ENCODE assay signal across 16 cellular contexts in the genomic region with DNA sequence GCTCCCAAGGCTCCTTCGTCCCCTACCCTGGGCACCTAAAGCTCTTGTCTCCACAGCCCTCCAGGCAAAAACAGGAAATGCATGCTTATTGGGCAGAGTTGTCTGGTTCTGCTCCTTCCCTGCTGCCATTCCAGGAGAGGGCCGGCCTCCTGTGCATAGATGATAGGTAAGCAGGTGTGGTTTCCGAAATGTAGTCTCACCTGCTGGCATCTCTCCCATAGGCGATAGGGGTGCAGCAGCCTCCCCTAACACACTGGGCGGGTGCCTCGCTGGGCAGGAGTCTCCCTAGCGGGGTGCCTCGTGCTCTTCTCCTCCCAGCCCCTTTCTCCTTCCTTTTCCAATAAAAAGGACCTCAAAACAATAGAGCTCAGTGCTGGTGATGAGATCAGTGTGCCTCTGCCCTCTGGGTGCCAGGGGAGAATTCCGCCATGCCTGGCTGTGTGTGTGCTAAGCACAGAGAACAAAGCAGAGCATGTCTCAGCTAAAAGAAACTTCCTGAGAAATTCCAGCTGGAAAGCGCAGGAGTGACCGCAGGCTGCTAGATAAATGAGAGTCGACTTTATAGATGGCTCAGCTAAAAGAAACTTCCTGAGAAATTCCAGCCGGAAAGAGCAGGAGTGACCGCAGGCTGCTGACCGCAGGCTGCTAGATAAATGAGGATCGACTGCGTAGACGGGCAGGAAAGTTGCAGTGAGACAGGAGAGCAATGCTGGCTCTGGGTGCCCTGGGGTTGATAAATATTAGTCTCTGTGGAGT. TPM values are rescaled to one million over a fixed set of nuclear protein-coding genes. Genes with fewer than 3 reads are reported as not detected.
DNase-seq lines count a peak whose midpoint lies in the region; ATAC-seq, FAIRE-seq and TF ChIP-seq lines count a peak whose summit lies in the region.
"Had no signal": no experiment of that assay in that cellular context is flagged by ENCODE, and none has a peak within 500 bp of the region (broad histone marks: within the 10 kb centered on the region; RNA-seq: fewer than 3 reads in every experiment).

No MANE protein-coding gene starts in this region.

- H3K9me3 ChIP-seq in left lung, result peaks cover 0 to 17% of the 10 kb centered on the region in 2 donors
- no peaks in the 10 kb centered on the region for H3K9me3 ChIP-seq in stomach smooth muscle (ENCODE audit: control insufficient read depth in 2 of 2, low read length in 2 of 2)
- H3K9me3 ChIP-seq: adrenal gland had no signal

- peak; percentile 53 for ATAC-seq in left lung
- ATAC-seq: activated CD8-positive, alpha-beta T cell treated with anti-CD3 and anti-CD28 coated beads, Interleukin-2, amount 10 ng/mL, durations not matched to agents 7 days and 5 days had no signal

- no peak overlapping the region for H3K4me3 ChIP-seq in astrocyte of the spinal cord (ENCODE audit: low read depth, low read length)
- H3K4me3 ChIP-seq in left lung, result no peak overlapping the region
- H3K4me3 ChIP-seq in stomach smooth muscle (ENCODE audit: low read length in 2 of 2), result peak overlapping the region in 1 of 2 donors; percentile 22
- H3K4me3 ChIP-seq: adrenal gland had no signal

- H3K27ac Mint-ChIP-seq in activated CD4-positive, alpha-beta memory T cell treated with anti-CD3 and anti-CD28 coated beads for 36 hours, result no peak overlapping the region
- H3K27ac Mint-ChIP-seq: activated CD8-positive, alpha-beta T cell treated with anti-CD3 and anti-CD28 coated beads, Interleukin-2, amount 10 ng/mL, durations not matched to agents 7 days and 5 days; activated T-helper 2 cell treated with anti-CD3 and anti-CD28 coated beads, Interferon-gamma antibody, Interleukin-2, Interleukin-4, amounts not matched to agents 10 μg/mL and 5 μg/mL and 100 μg/mL, durations not matched to agents 14 hours and 24 hours and 36 hours; CD14-positive monocyte had no signal

- H3K9ac ChIP-seq in stomach smooth muscle (ENCODE audit: low read length in 2 of 2), result peak overlapping the region; percentile 8 to 13

- H3K4me1 ChIP-seq in left lung, result peaks cover 0 to 9% of the 10 kb centered on the region in 2 donors
- H3K4me1 ChIP-seq in stomach smooth muscle (ENCODE audit: control insufficient read depth, insufficient read depth, low read length), result peaks cover 20% of the 10 kb centered on the region
- H3K4me1 ChIP-seq: adrenal gland had no signal

- no peak overlapping the region for H3K27ac ChIP-seq in left lung
- peak overlapping the region; percentile 18 for H3K27ac ChIP-seq in stomach smooth muscle (ENCODE audit: low read length)
- H3K27ac ChIP-seq: adrenal gland, epithelial cell of prostate had no signal

- peaks cover 4% of the 10 kb centered on the region for H3K4me1 Mint-ChIP-seq in activated CD4-positive, alpha-beta memory T cell treated with anti-CD3 and anti-CD28 coated beads for 36 hours (ENCODE audit: low read depth)
- H3K4me1 Mint-ChIP-seq: CD14-positive monocyte had no signal

- peaks cover 9% of the 10 kb centered on the region for H3K27me3 Mint-ChIP-seq in activated CD4-positive, alpha-beta memory T cell treated with anti-CD3 and anti-CD28 coated beads for 36 hours

- FAIRE-seq in HTR-8/SVneo (lab: Jason Lieb, UNC) (peak; percentile 91), D721Med (lab: Jason Lieb, UNC) (no peak)

- in situ Hi-C loops in astrocyte of the spinal cord (cut with HindIII; ENCODE audit: low sequenced_read_pairs), result no loop called here

- H3K36me3 ChIP-seq in left lung, result no peaks in the 10 kb centered on the region
- no peaks in the 10 kb centered on the region for H3K36me3 ChIP-seq in stomach smooth muscle (ENCODE audit: control insufficient read depth in 2 of 2, insufficient read depth in 2 of 2, low read length in 2 of 2)
- H3K36me3 ChIP-seq: adrenal gland had no signal

- H3K27me3 ChIP-seq in left lung (peaks cover 0 to 11% of the 10 kb centered on the region in 2 donors), stomach smooth muscle (ENCODE audit: control insufficient read depth in 1 of 2, insufficient read depth in 2 of 2, low read length in 2 of 2) (peaks cover 0 to 2% of the 10 kb centered on the region in 2 donors)
- H3K27me3 ChIP-seq: adrenal gland had no signal

- POLR2A ChIA-PET in activated CD4-positive, alpha-beta memory T cell treated with anti-CD3 and anti-CD28 coated beads for 36 hours (lab: Charles Lee), result no interaction called here

- DNase-seq in HTR-8/SVneo (ENCODE audit: insufficient read length, low spot score) (peak; percentile 69), astrocyte of the spinal cord (ENCODE audit: low read depth, low spot score) (peak; percentile 91), left lung (no peak), D721Med (ENCODE audit: insufficient read length, low spot score) (no peak)
- DNase-seq in activated CD4-positive, alpha-beta memory T cell treated with anti-CD3 and anti-CD28 coated beads for 36 hours, result no peak
- no peak for DNase-seq in activated CD8-positive, alpha-beta memory T cell treated with anti-CD3 and anti-CD28 coated beads, Interleukin-2, amount 50 U/mL, for 4 hours
- DNase-seq: activated CD8-positive, alpha-beta T cell treated with anti-CD3 and anti-CD28 coated beads, Interleukin-2, amount 10 ng/mL, durations not matched to agents 7 days and 5 days; glutamatergic neuron; NCI-H1694 treated with DMSO at 0.1 percent for 48 hours; NCI-H524; SW 1271 had no signal

- TF ChIP-seq CTCF in astrocyte of the spinal cord (IDR thresholded peaks at IDR 0.05; ENCODE audit: low read depth, low read length), result no peak
- TF ChIP-seq CTCF in left lung (IDR thresholded peaks at IDR 0.05), result no peak
- TF ChIP-seq CTCF in D721Med (IDR thresholded peaks at IDR 0.05; ENCODE audit: insufficient read depth, missing control alignments), result no peak

- no peaks in the 10 kb centered on the region for H3K36me3 Mint-ChIP-seq in activated CD4-positive, alpha-beta memory T cell treated with anti-CD3 and anti-CD28 coated beads for 36 hours
- H3K36me3 Mint-ChIP-seq: CD14-positive monocyte had no signal

- intact Hi-C loops in left lung (cut with DNase I), result no loop called here
- intact Hi-C loops in activated CD4-positive, alpha-beta memory T cell treated with anti-CD3 and anti-CD28 coated beads for 36 hours (cut with micrococcal nuclease), result no loop called here

- CTCF ChIA-PET in activated CD4-positive, alpha-beta memory T cell treated with anti-CD3 and anti-CD28 coated beads for 36 hours (lab: Charles Lee), result no interaction called here

- no peak overlapping the region for H3K4me3 Mint-ChIP-seq in activated CD4-positive, alpha-beta memory T cell treated with anti-CD3 and anti-CD28 coated beads for 36 hours
- H3K4me3 Mint-ChIP-seq: activated CD8-positive, alpha-beta T cell treated with anti-CD3 and anti-CD28 coated beads, Interleukin-2, amount 10 ng/mL, durations not matched to agents 7 days and 5 days; CD14-positive monocyte had no signal

- H3K9me3 Mint-ChIP-seq in activated CD4-positive, alpha-beta memory T cell treated with anti-CD3 and anti-CD28 coated beads for 36 hours, result peaks cover 9% of the 10 kb centered on the region

RNA-seq across cellular contexts. Expression of gene PXDN, which starts 11.3 kb away (rescaled TPM):
- 100 to 1,000 TPM in 1 of 2 donors, 10 to 100 TPM in 1; 44.8 to 116 TPM for total RNA-seq in left lung
- not detected for total RNA-seq in activated CD4-positive, alpha-beta memory T cell treated with anti-CD3 and anti-CD28 coated beads for 36 hours

Comparison
In these comparisons a context has a peak if more than half of its experiments do, and no peak if none do; other contexts are left out.
1. DNase-seq: peak in HTR-8/SVneo (single experiment) and astrocyte of the spinal cord (single experiment); none in left lung (0 of 2), D721Med (single experiment), activated CD4-positive, alpha-beta memory T cell treated with anti-CD3 and anti-CD28 coated beads for 36 hours (single experiment) and activated CD8-positive, alpha-beta memory T cell treated with anti-CD3 and anti-CD28 coated beads, Interleukin-2, amount 50 U/mL, for 4 hours (single experiment).
2. RNA of gene PXDN, which starts 11.3 kb away (total RNA-seq): 44.8 to 116 TPM in left lung; not detected in activated CD4-positive, alpha-beta memory T cell treated with anti-CD3 and anti-CD28 coated beads for 36 hours; every median in the first group is over 10 times any median in the second.